Comparison of ENCODE assay signal across 11 cellular contexts in genomic region chr15:43793647-43794046, GRCh38. TPM values are rescaled to one million over a fixed set of nuclear protein-coding genes. Genes with fewer than 3 reads are reported as not detected.
DNase-seq lines count a peak whose midpoint lies in the region; FAIRE-seq and TF ChIP-seq lines count a peak whose summit lies in the region.
"Had no signal": no experiment of that assay in that cellular context is flagged by ENCODE, and none has a peak within 500 bp of the region (broad histone marks: within the 10 kb centered on the region; RNA-seq: fewer than 3 reads in every experiment).

No MANE protein-coding gene starts in this region.

- H3K27ac Mint-ChIP-seq in CD14-positive monocyte = peak overlapping the region; percentile 98 to 100 (median 99)

- no peak overlapping the region for H3K18ac ChIP-seq in H1 (ENCODE audit: extremely low read depth, low read length)
- H3K18ac ChIP-seq in neuronal stem cell (ENCODE audit: low read length) = no peak overlapping the region

- no peak for DNase-seq in CD14-positive monocyte (ENCODE audit: low spot score)
- DNase-seq in H1 (ENCODE audit: low read depth in 1 of 2, low spot score in 2 of 2) = no peak
- DNase-seq in neuronal stem cell (ENCODE audit: low spot score) = no peak
- DNase-seq in central memory CD4-positive, alpha-beta T cell = no peak
- DNase-seq in SK-N-DZ (ENCODE audit: low spot score) = no peak
- no peak for DNase-seq in T-helper 9 cell
- DNase-seq in posterior vena cava (ENCODE audit: low spot score) = no peak
- DNase-seq: effector CD4-positive, alpha-beta T cell; NCI-H2171 treated with DMSO at 0.1 percent for 48 hours had no signal

- H4K8ac ChIP-seq in H1 (ENCODE audit: extremely low read depth, insufficient read depth, low read length) (no peak overlapping the region; the same call in 1 of the 2 replicates), neuronal stem cell (ENCODE audit: low read depth, low read length) (no peak overlapping the region)

- H3K9ac ChIP-seq in OCI-LY3 (ENCODE audit: low read length) (peak overlapping the region; percentile 98; the same call in 1 of the 2 replicates), H1 (replicated peaks in 1 of 4; ENCODE audit: extremely low read depth in 1 of 4, low read depth in 3 of 4, low read length in 3 of 4) (peak overlapping the region in 2 of 4 experiments; percentile 93 to 99; a peak in 3 of 7 replicates), neuronal stem cell (ENCODE audit: low read depth, low read length, poor library complexity) (peak overlapping the region; percentile 14)

- H2BK15ac ChIP-seq in H1 (ENCODE audit: low read length) = no peak overlapping the region
- no peak overlapping the region for H2BK15ac ChIP-seq in neuronal stem cell (ENCODE audit: low read length)

- H3K79me1 ChIP-seq in H1 (ENCODE audit: low read depth, low read length) = peaks cover 19% of the 10 kb centered on the region
- peaks cover 3% of the 10 kb centered on the region for H3K79me1 ChIP-seq in neuronal stem cell (ENCODE audit: low read depth, low read length)

- H4K5ac ChIP-seq in H1 (ENCODE audit: insufficient read length, low read depth, low read length) = no peak overlapping the region

- peaks cover 4% of the 10 kb centered on the region for H3K23me2 ChIP-seq in H1 (ENCODE audit: low read depth, low read length)

- no peak overlapping the region for H2BK12ac ChIP-seq in H1 (ENCODE audit: low read depth, low read length)
- no peak overlapping the region for H2BK12ac ChIP-seq in neuronal stem cell (ENCODE audit: low read length)

- intact Hi-C loops in CD14-positive monocyte (cut with micrococcal nuclease) = loop anchor here (5.0 kb wide), 2 partner anchors 34 to 46 kb away; partner anchors contain the start of genes WDR76 (in 2 of the 2) and PDIA3 (in 1 of the 2)
- intact Hi-C loops in posterior vena cava (cut with DNase I) = no loop called here

- H3K36me3 Mint-ChIP-seq in CD14-positive monocyte = peaks cover 41 to 44% of the 10 kb centered on the region in 2 donors

- no peak overlapping the region for H3K27ac ChIP-seq in OCI-LY3 (ENCODE audit: low read length)
- H3K27ac ChIP-seq in H1 (ENCODE audit: low read depth, low read length) = peak overlapping the region; percentile 36; the same call in 1 of the 2 replicates
- H3K27ac ChIP-seq in neuronal stem cell (replicated peaks; ENCODE audit: low read length) = no peak overlapping the region

- CTCF ChIA-PET in H1 (lab: Charles Lee; ENCODE audit: partially characterized antibody) = interaction anchor here (1.2 to 1.3 kb wide), 2 partner anchors 17 to 279 kb away, joined by 3 to 5 read pairs; partner anchors contain the start of gene ELL3

- H2BK5ac ChIP-seq in H1 (ENCODE audit: low read depth, low read length) (no peak overlapping the region), neuronal stem cell (ENCODE audit: low read length) (no peak overlapping the region)

- H2BK20ac ChIP-seq in H1 (ENCODE audit: low read length) = no peak overlapping the region

- peaks cover 47% of the 10 kb centered on the region for H3K4me1 Mint-ChIP-seq in CD14-positive monocyte

- H3K36me3 ChIP-seq in OCI-LY3 (replicated peaks; ENCODE audit: low read depth, low read length) (peaks cover 36% of the 10 kb centered on the region), H1 (ENCODE audit: control insufficient read depth in 2 of 4, insufficient read depth in 4 of 4, low read length in 3 of 4) (peaks cover 8 to 41% (median 21%) of the 10 kb centered on the region in 4 experiments), neuronal stem cell (replicated peaks in 1 of 2; ENCODE audit: control insufficient read depth in 2 of 2, insufficient read depth in 2 of 2, low read length in 2 of 2) (peaks cover 30 to 52% of the 10 kb centered on the region in 2 donors)

- no peak for TF ChIP-seq RAD21 in H1 (IDR thresholded peaks at IDR 0.05 in 1 of 2, conservative IDR thresholded peaks at IDR 0.05 in 1 of 2; ENCODE audit: low read depth in 2 of 2, low read length in 2 of 2)

- H3K4ac ChIP-seq in H1 (replicated peaks; ENCODE audit: insufficient read length, low read depth, low read length) (no peak overlapping the region), neuronal stem cell (ENCODE audit: low read length) (no peak overlapping the region)

- H3K4me3 ChIP-seq in OCI-LY3 (ENCODE audit: low read length) (peak overlapping the region; percentile 90), H1 (ENCODE audit: extremely low read depth in 1 of 4, insufficient read depth in 2 of 4, low read depth in 3 of 4, low read length in 4 of 4) (peak overlapping the region in 2 of 4 experiments; percentile 86 to 97; a peak in 5 of 8 replicates), neuronal stem cell (ENCODE audit: low read length in 2 of 2) (peak overlapping the region; percentile 94 to 95)

- POLR2A ChIA-PET in H1 (lab: Charles Lee; ENCODE audit: partially characterized antibody) = interaction anchor here (0.6 to 4.9 kb wide), 12 partner anchors 9 to 278 kb away, joined by 3 to 39 read pairs (median 5); partner anchors contain the start of genes ELL3, MFAP1 and PDIA3

- H3K23ac ChIP-seq in H1 (ENCODE audit: insufficient read length) (no peak overlapping the region), neuronal stem cell (ENCODE audit: low read depth, low read length, poor library complexity) (no peak overlapping the region)

- H3K9me3 ChIP-seq in OCI-LY3 (ENCODE audit: insufficient read depth, low read length) = no peaks in the 10 kb centered on the region; the same call in 1 of the 2 replicates
- no peaks in the 10 kb centered on the region for H3K9me3 ChIP-seq in H1 (ENCODE audit: insufficient read depth in 2 of 2, low read depth in 1 of 2, low read length in 1 of 2)
- no peaks in the 10 kb centered on the region for H3K9me3 ChIP-seq in neuronal stem cell (replicated peaks in 1 of 2; ENCODE audit: control insufficient read depth in 2 of 2, insufficient read depth in 1 of 2, low read depth in 1 of 2, low read length in 2 of 2)

- H3K27me3 ChIP-seq in OCI-LY3 (ENCODE audit: low read depth, low read length) = no peaks in the 10 kb centered on the region
- H3K27me3 ChIP-seq in H1 (replicated peaks in 1 of 4; ENCODE audit: control insufficient read depth in 3 of 4, extremely low read depth in 1 of 4, insufficient read depth in 3 of 4, low read length in 3 of 4) = no peaks in the 10 kb centered on the region
- H3K27me3 ChIP-seq in neuronal stem cell (ENCODE audit: control insufficient read depth in 3 of 3, insufficient read depth in 3 of 3, low read depth in 1 of 3, low read length in 3 of 3) = no peaks in the 10 kb centered on the region

- TF ChIP-seq POLR2A in H1 (IDR thresholded peaks at IDR 0.05; ENCODE audit: control extremely low read depth in 1 of 2, low read depth in 2 of 2, low read length in 2 of 2) = no peak

- no peak overlapping the region for H3K14ac ChIP-seq in H1 (ENCODE audit: insufficient read length)
- H3K14ac ChIP-seq in neuronal stem cell (ENCODE audit: low read length) = no peak overlapping the region

- peaks cover 0 to 1% (median 0%) of the 10 kb centered on the region in 3 donors for H3K27me3 Mint-ChIP-seq in CD14-positive monocyte (ENCODE audit: low read depth in 3 of 3)

- H3K79me2 ChIP-seq in OCI-LY3 (ENCODE audit: low read length) = peaks cover 35% of the 10 kb centered on the region
- peaks cover 0 to 26% of the 10 kb centered on the region in 2 experiments; a peak in 2 of 4 replicates for H3K79me2 ChIP-seq in H1 (ENCODE audit: control insufficient read depth in 1 of 2, insufficient read depth in 2 of 2, low read length in 2 of 2)

- TF ChIP-seq CTCF in CD14-positive monocyte (IDR thresholded peaks at IDR 0.05) = no peak
- TF ChIP-seq CTCF in OCI-LY3 (IDR thresholded peaks at IDR 0.05; ENCODE audit: low read depth, low read length) = no peak
- no peak for TF ChIP-seq CTCF in H1 (IDR thresholded peaks at IDR 0.05; ENCODE audit: control extremely low read depth in 1 of 3, insufficient read depth in 1 of 3, low read depth in 1 of 3, low read length in 3 of 3)

- H2AFZ ChIP-seq in OCI-LY3 (ENCODE audit: low read depth, low read length) (no peak overlapping the region), H1 (ENCODE audit: low read length) (no peak overlapping the region), neuronal stem cell (ENCODE audit: low read length) (no peak overlapping the region)

- H2AK5ac ChIP-seq in H1 (ENCODE audit: low read depth, low read length) (no peak overlapping the region), neuronal stem cell (ENCODE audit: low read depth, low read length) (no peak overlapping the region)

- H3K4me1 ChIP-seq in OCI-LY3 (ENCODE audit: low read length) (peaks cover 34% of the 10 kb centered on the region), H1 (replicated peaks in 1 of 4; ENCODE audit: control insufficient read depth in 3 of 4, insufficient read depth in 4 of 4, low read length in 3 of 4) (peaks cover 19 to 27% (median 22%) of the 10 kb centered on the region in 4 experiments; a peak in 6 of 7 replicates), neuronal stem cell (ENCODE audit: control insufficient read depth in 2 of 2, insufficient read depth in 1 of 2, low read depth in 1 of 2, low read length in 2 of 2) (peaks cover 9 to 10% of the 10 kb centered on the region in 2 donors)

- peaks cover 33% of the 10 kb centered on the region for H4K20me1 ChIP-seq in OCI-LY3 (ENCODE audit: insufficient read depth, low read length)
- H4K20me1 ChIP-seq in H1 (replicated peaks in 1 of 2; ENCODE audit: control insufficient read depth in 1 of 2, insufficient read depth in 2 of 2, low read length in 2 of 2) = peaks cover 4 to 17% of the 10 kb centered on the region in 2 experiments

- TF ChIP-seq EP300 in H1 (IDR thresholded peaks at IDR 0.05; ENCODE audit: borderline replicate concordance in 1 of 2, low read depth in 2 of 2, low read length in 2 of 2) = no peak

- H3K4me2 ChIP-seq in OCI-LY3 (ENCODE audit: low read length) (peak overlapping the region; percentile 88), H1 (ENCODE audit: insufficient read depth in 1 of 2, low read depth in 2 of 2, low read length in 2 of 2) (peak overlapping the region; percentile 92 to 98), neuronal stem cell (ENCODE audit: insufficient read depth, low read length, poor library complexity, severe bottlenecking) (no peak overlapping the region)

- H3K56ac ChIP-seq in H1 (replicated peaks; ENCODE audit: insufficient read length, low read depth, low read length) = no peak overlapping the region

- H4K91ac ChIP-seq in H1 (replicated peaks; ENCODE audit: insufficient read length, low read length) = no peak overlapping the region
- no peak overlapping the region for H4K91ac ChIP-seq in neuronal stem cell (ENCODE audit: low read depth, low read length, poor library complexity)

- H3K9me3 Mint-ChIP-seq in CD14-positive monocyte = no peaks in the 10 kb centered on the region

- FAIRE-seq in H1 (lab: Jason Lieb, UNC) = no peak
- FAIRE-seq: GM18507 had no signal

- H3K4me3 Mint-ChIP-seq in CD14-positive monocyte = peak overlapping the region; percentile 95

- 93% methylated on average over 10 of the region's 10 CpGs; no CpG with 5 or more reads in 1 of the 2 experiments for WGBS in H1 (ENCODE audit: extremely low coverage in 1 of 2, insufficient coverage in 1 of 2, insufficient read length in 1 of 2, insufficient replicate concordance in 2 of 2, low coverage in 1 of 2, low lambda C conversion rate in 2 of 2, missing lambda C conversion rate in 1 of 2), 2 experiments
- no CpG with 5 or more reads among the region's 10 CpGs for WGBS in neuronal stem cell (ENCODE audit: extremely low coverage in 2 of 2, insufficient read length in 2 of 2, insufficient replicate concordance in 1 of 2), 2 donors

- H2BK120ac ChIP-seq in H1 (replicated peaks; ENCODE audit: low read depth, low read length) = no peak overlapping the region
- no peak overlapping the region for H2BK120ac ChIP-seq in neuronal stem cell (ENCODE audit: low read depth, low read length)

RNA-seq across cellular contexts. Expression of gene SERF2, which starts 1.5 kb away (rescaled TPM):
- polyA plus RNA-seq in CD14-positive monocyte (1,000 to 10,000 TPM; 2,483 to 3,135 TPM), H1 (2011; rRNA removed) (999 and 1,376 TPM in 2 replicates)
- total RNA-seq in H1 (2021; fragmentation: NEBNext Ultra II Directional; extraction: Animal tissue kit (Norgen Biotek cat#: 25700)) = 655 and 672 TPM in 2 replicates
- polyA plus RNA-seq in H1 (2011; cell fraction: cytosol; rRNA removed) = 1,174 TPM
- 1,118 TPM for polyA plus RNA-seq in H1 (2011; cell fraction: nucleus; rRNA removed)
- polyA plus RNA-seq in H1 (2012, experiment 1 of 2) = 775 to 1,254 TPM (median 901 TPM) in 4 replicates
- 2,658 TPM for polyA plus RNA-seq in H1 (2012, experiment 2 of 2)
- polyA plus RNA-seq in H1 (2013, experiment 1 of 2) = 1,567 TPM
- polyA plus RNA-seq in H1 (2013, experiment 2 of 2) = 1,462 TPM
- polyA minus RNA-seq in H1 (2011; rRNA and poly(A)+ RNA removed) = 150 and 259 TPM in 2 replicates
- polyA minus RNA-seq in H1 (2011; cell fraction: cytosol; rRNA and poly(A)+ RNA removed) = 192 TPM
- polyA minus RNA-seq in H1 (2011; cell fraction: nucleus; rRNA and poly(A)+ RNA removed) = 219 TPM
- polyA plus RNA-seq in neuronal stem cell (2013, experiment 1 of 2) = 1,153 TPM
- polyA plus RNA-seq in neuronal stem cell (2013, experiment 2 of 2) = 1,148 TPM
- polyA plus RNA-seq in SK-N-DZ (2014; cell fraction: cytosol; rRNA removed) = 966 and 1,135 TPM in 2 replicates
- polyA plus RNA-seq in SK-N-DZ (2014; cell fraction: nucleus; rRNA removed) = 841 and 1,066 TPM in 2 replicates
- total RNA-seq in posterior vena cava = 100 to 1,000 TPM; 618 to 766 TPM

RNA-seq across cellular contexts. Expression of gene SERINC4, which starts 6.4 kb away (rescaled TPM):
- under 1 TPM; 0.56 to 0.70 TPM for polyA plus RNA-seq in CD14-positive monocyte
- not detected in 2 replicates for total RNA-seq in H1 (2021; fragmentation: NEBNext Ultra II Directional; extraction: Animal tissue kit (Norgen Biotek cat#: 25700))
- 0.08 and 0.14 TPM in 2 replicates for polyA plus RNA-seq in H1 (2011; rRNA removed)
- 0.16 TPM for polyA plus RNA-seq in H1 (2011; cell fraction: cytosol; rRNA removed)
- polyA plus RNA-seq in H1 (2011; cell fraction: nucleus; rRNA removed) = 0.11 TPM
- not detected in 4 replicates for polyA plus RNA-seq in H1 (2012, experiment 1 of 2)
- polyA plus RNA-seq in H1 (2012, experiment 2 of 2) = 0.91 TPM
- polyA plus RNA-seq in H1 (2013, experiment 1 of 2) = 0.08 TPM
- 0.06 TPM for polyA plus RNA-seq in H1 (2013, experiment 2 of 2)
- 0.06 TPM in 1 of 2 replicates, not detected in the other for polyA minus RNA-seq in H1 (2011; rRNA and poly(A)+ RNA removed)
- polyA minus RNA-seq in H1 (2011; cell fraction: cytosol; rRNA and poly(A)+ RNA removed) = not detected
- not detected for polyA minus RNA-seq in H1 (2011; cell fraction: nucleus; rRNA and poly(A)+ RNA removed)
- polyA plus RNA-seq in neuronal stem cell (2013, experiment 1 of 2) = 0.06 TPM
- 0.06 TPM for polyA plus RNA-seq in neuronal stem cell (2013, experiment 2 of 2)
- polyA plus RNA-seq in SK-N-DZ (2014; cell fraction: cytosol; rRNA removed) = 0.06 and 0.33 TPM in 2 replicates
- polyA plus RNA-seq in SK-N-DZ (2014; cell fraction: nucleus; rRNA removed) = 0.07 and 1.1 TPM in 2 replicates
- total RNA-seq in posterior vena cava = not detected

RNA-seq across cellular contexts. Expression of gene HYPK, which starts 6.8 kb away (rescaled TPM):
- 1 to 10 TPM; 4.4 to 5.3 TPM for polyA plus RNA-seq in CD14-positive monocyte
- 9.9 and 17.6 TPM in 2 replicates for total RNA-seq in H1 (2021; fragmentation: NEBNext Ultra II Directional; extraction: Animal tissue kit (Norgen Biotek cat#: 25700))
- 5.0 and 5.4 TPM in 2 replicates for polyA plus RNA-seq in H1 (2011; rRNA removed)
- polyA plus RNA-seq in H1 (2011; cell fraction: cytosol; rRNA removed) = 7.6 TPM
- 11.4 TPM for polyA plus RNA-seq in H1 (2011; cell fraction: nucleus; rRNA removed)
- polyA plus RNA-seq in H1 (2012, experiment 1 of 2) = 5.7 to 13.5 TPM (median 7.3 TPM) in 4 replicates
- 2.6 TPM for polyA plus RNA-seq in H1 (2012, experiment 2 of 2)
- 191 TPM for polyA plus RNA-seq in H1 (2013, experiment 1 of 2)
- 216 TPM for polyA plus RNA-seq in H1 (2013, experiment 2 of 2)
- 4.3 and 6.2 TPM in 2 replicates for polyA minus RNA-seq in H1 (2011; rRNA and poly(A)+ RNA removed)
- 21.1 TPM for polyA minus RNA-seq in H1 (2011; cell fraction: cytosol; rRNA and poly(A)+ RNA removed)
- 17.1 TPM for polyA minus RNA-seq in H1 (2011; cell fraction: nucleus; rRNA and poly(A)+ RNA removed)
- polyA plus RNA-seq in neuronal stem cell (2013, experiment 1 of 2) = 90.9 TPM
- 95.1 TPM for polyA plus RNA-seq in neuronal stem cell (2013, experiment 2 of 2)
- polyA plus RNA-seq in SK-N-DZ (2014; cell fraction: cytosol; rRNA removed) = 4.3 TPM in 2 replicates
- 8.5 and 10.7 TPM in 2 replicates for polyA plus RNA-seq in SK-N-DZ (2014; cell fraction: nucleus; rRNA removed)
- total RNA-seq in posterior vena cava = 10 to 100 TPM; 11.3 to 11.9 TPM

RNA-seq across cellular contexts. Expression of gene ELL3, which starts 16.9 kb away (rescaled TPM):
- polyA plus RNA-seq in CD14-positive monocyte (1 to 10 TPM in 1 of 2 donors, under 1 TPM in 1; 0.29 to 1.2 TPM), H1 (2011; rRNA removed) (13.7 and 15.5 TPM in 2 replicates)
- total RNA-seq in H1 (2021; fragmentation: NEBNext Ultra II Directional; extraction: Animal tissue kit (Norgen Biotek cat#: 25700)) = 9.2 and 11.0 TPM in 2 replicates
- 15.8 TPM for polyA plus RNA-seq in H1 (2011; cell fraction: cytosol; rRNA removed)
- polyA plus RNA-seq in H1 (2011; cell fraction: nucleus; rRNA removed) = 20.9 TPM
- polyA plus RNA-seq in H1 (2012, experiment 1 of 2) = 6.7 to 10.4 TPM (median 8.4 TPM) in 4 replicates
- 5.6 TPM for polyA plus RNA-seq in H1 (2012, experiment 2 of 2)
- 5.5 TPM for polyA plus RNA-seq in H1 (2013, experiment 1 of 2)
- 5.8 TPM for polyA plus RNA-seq in H1 (2013, experiment 2 of 2)
- 26.8 and 31.5 TPM in 2 replicates for polyA minus RNA-seq in H1 (2011; rRNA and poly(A)+ RNA removed)
- 10.0 TPM for polyA minus RNA-seq in H1 (2011; cell fraction: cytosol; rRNA and poly(A)+ RNA removed)
- polyA minus RNA-seq in H1 (2011; cell fraction: nucleus; rRNA and poly(A)+ RNA removed) = 14.1 TPM
- 1.1 TPM for polyA plus RNA-seq in neuronal stem cell (2013, experiment 1 of 2)
- 0.82 TPM for polyA plus RNA-seq in neuronal stem cell (2013, experiment 2 of 2)
- not detected in 2 replicates for polyA plus RNA-seq in SK-N-DZ (2014; cell fraction: cytosol; rRNA removed)
- not detected in 2 replicates for polyA plus RNA-seq in SK-N-DZ (2014; cell fraction: nucleus; rRNA removed)
- 1 to 10 TPM; 2.2 TPM for total RNA-seq in posterior vena cava

RNA-seq across cellular contexts. Expression of gene MFAP1, which starts 30.8 kb away (rescaled TPM):
- polyA plus RNA-seq in CD14-positive monocyte = 1 to 10 TPM; 3.7 TPM
- total RNA-seq in H1 (2021; fragmentation: NEBNext Ultra II Directional; extraction: Animal tissue kit (Norgen Biotek cat#: 25700)) = 36.6 and 36.7 TPM in 2 replicates
- polyA plus RNA-seq in H1 (2011; rRNA removed) = 11.0 and 23.6 TPM in 2 replicates
- 26.8 TPM for polyA plus RNA-seq in H1 (2011; cell fraction: cytosol; rRNA removed)
- polyA plus RNA-seq in H1 (2011; cell fraction: nucleus; rRNA removed) = 8.9 TPM
- 40.7 to 49.0 TPM (median 42.9 TPM) in 4 replicates for polyA plus RNA-seq in H1 (2012, experiment 1 of 2)
- polyA plus RNA-seq in H1 (2012, experiment 2 of 2) = 6.1 TPM
- 32.2 TPM for polyA plus RNA-seq in H1 (2013, experiment 1 of 2)
- polyA plus RNA-seq in H1 (2013, experiment 2 of 2) = 30.8 TPM
- 16.4 and 23.3 TPM in 2 replicates for polyA minus RNA-seq in H1 (2011; rRNA and poly(A)+ RNA removed)
- 10.3 TPM for polyA minus RNA-seq in H1 (2011; cell fraction: cytosol; rRNA and poly(A)+ RNA removed)
- polyA minus RNA-seq in H1 (2011; cell fraction: nucleus; rRNA and poly(A)+ RNA removed) = 8.8 TPM
- 36.3 TPM for polyA plus RNA-seq in neuronal stem cell (2013, experiment 1 of 2)
- 36.0 TPM for polyA plus RNA-seq in neuronal stem cell (2013, experiment 2 of 2)
- 35.0 and 40.1 TPM in 2 replicates for polyA plus RNA-seq in SK-N-DZ (2014; cell fraction: cytosol; rRNA removed)
- 17.4 and 20.0 TPM in 2 replicates for polyA plus RNA-seq in SK-N-DZ (2014; cell fraction: nucleus; rRNA removed)
- total RNA-seq in posterior vena cava = 10 to 100 TPM; 16.6 to 17.7 TPM

Comparison
In these comparisons a context has a peak if more than half of its experiments do, and no peak if none do; other contexts are left out.
1. intact Hi-C loops: an anchor here in CD14-positive monocyte (5.0 kb wide); none called in posterior vena cava.